ENCODE assay signal across 21 cellular contexts in genomic region chr15:67741313-67741712, GRCh38.
DNase-seq lines count a peak whose midpoint lies in the region; ATAC-seq lines count a peak whose summit lies in the region.
"Had no signal": no experiment of that assay in that cellular context is flagged by ENCODE, and none has a peak within 500 bp of the region (broad histone marks: within the 10 kb centered on the region; RNA-seq: fewer than 3 reads in every experiment).

No MANE protein-coding gene starts in this region.

- no peaks in the 10 kb centered on the region for H3K9me3 Mint-ChIP-seq in T-helper 1 cell treated with Interleukin-12 subunit alpha and Interleukin-12 subunit beta and Interleukin-4 antibody, amounts not matched to agents 30 μg/mL and 1 μg/mL, for 36 hours
- no peaks in the 10 kb centered on the region for H3K9me3 Mint-ChIP-seq in activated T-helper 17 cell treated with anti-CD3 and anti-CD28 coated beads, Interleukin-2, amount 50 U/mL, for 72 hours
- H3K9me3 Mint-ChIP-seq in naive thymus-derived CD8-positive, alpha-beta T cell = no peaks in the 10 kb centered on the region
- no peaks in the 10 kb centered on the region for H3K9me3 Mint-ChIP-seq in stimulated activated memory B cell treated with anti-CD40 and anti-IgM and Interleukin-4, amounts not matched to agents 10 μg/mL and 1 μg/mL and 100 μg/mL, for 72 hours
- H3K9me3 Mint-ChIP-seq: activated T-helper 1 cell treated with anti-CD3 and anti-CD28 coated beads, Interleukin-12 subunit alpha, Interleukin-12 subunit beta, Interleukin-2, Interleukin-4 antibody, amounts not matched to agents 30 ng/mL and 10 ng/mL and 1 ng/mL, durations not matched to agents 14 hours and 24 hours and 36 hours; natural killer cell; stimulated activated naive CD8-positive, alpha-beta T cell treated with anti-CD3 and anti-CD28 coated beads, Interleukin-15, amount 100 ng/mL, for 72 hours; WTC11 had no signal

- H3K4me3 Mint-ChIP-seq in T-helper 1 cell treated with Interleukin-12 subunit alpha and Interleukin-12 subunit beta and Interleukin-4 antibody, amounts not matched to agents 30 μg/mL and 1 μg/mL, for 36 hours = peak overlapping the region; percentile 11
- no peak overlapping the region for H3K4me3 Mint-ChIP-seq in activated T-helper 17 cell treated with anti-CD3 and anti-CD28 coated beads, Interleukin-2, amount 50 U/mL, for 72 hours
- peak overlapping the region in 1 of 10 donors; percentile 6 for H3K4me3 Mint-ChIP-seq in naive thymus-derived CD8-positive, alpha-beta T cell
- H3K4me3 Mint-ChIP-seq in stimulated activated memory B cell treated with anti-CD40 and anti-IgM and Interleukin-4, amounts not matched to agents 10 μg/mL and 1 μg/mL and 100 μg/mL, for 72 hours = no peak overlapping the region
- H3K4me3 Mint-ChIP-seq: activated T-helper 1 cell treated with anti-CD3 and anti-CD28 coated beads, Interleukin-12 subunit alpha, Interleukin-12 subunit beta, Interleukin-2, Interleukin-4 antibody, amounts not matched to agents 30 ng/mL and 10 ng/mL and 1 ng/mL, durations not matched to agents 14 hours and 24 hours and 36 hours; natural killer cell; stimulated activated naive CD8-positive, alpha-beta T cell treated with anti-CD3 and anti-CD28 coated beads, Interleukin-15, amount 100 ng/mL, for 72 hours; T-helper 17 cell; WTC11 had no signal

- no peak overlapping the region for H3K27ac Mint-ChIP-seq in T-helper 1 cell treated with Interleukin-12 subunit alpha and Interleukin-12 subunit beta and Interleukin-4 antibody, amounts not matched to agents 30 μg/mL and 1 μg/mL, for 36 hours
- peak overlapping the region; percentile 6 for H3K27ac Mint-ChIP-seq in activated T-helper 17 cell treated with anti-CD3 and anti-CD28 coated beads, Interleukin-2, amount 50 U/mL, for 72 hours
- H3K27ac Mint-ChIP-seq in naive thymus-derived CD8-positive, alpha-beta T cell = peak overlapping the region in 7 of 10 donors; percentile 3 to 76 (median 58)
- no peak overlapping the region for H3K27ac Mint-ChIP-seq in stimulated activated memory B cell treated with anti-CD40 and anti-IgM and Interleukin-4, amounts not matched to agents 10 μg/mL and 1 μg/mL and 100 μg/mL, for 72 hours
- H3K27ac Mint-ChIP-seq: activated T-helper 1 cell treated with anti-CD3 and anti-CD28 coated beads, Interleukin-12 subunit alpha, Interleukin-12 subunit beta, Interleukin-2, Interleukin-4 antibody, amounts not matched to agents 30 ng/mL and 10 ng/mL and 1 ng/mL, durations not matched to agents 14 hours and 24 hours and 36 hours; natural killer cell; stimulated activated naive CD8-positive, alpha-beta T cell treated with anti-CD3 and anti-CD28 coated beads, Interleukin-15, amount 100 ng/mL, for 72 hours; T-helper 17 cell; WTC11 had no signal

- ATAC-seq in activated T-helper 17 cell treated with anti-CD3 and anti-CD28 coated beads, Interleukin-2, amount 50 U/mL, for 72 hours (replicated peaks) = peak; percentile 65
- no peak for ATAC-seq in naive thymus-derived CD8-positive, alpha-beta T cell
- ATAC-seq in stimulated activated memory B cell treated with anti-CD40 and anti-IgM and Interleukin-4, amounts not matched to agents 10 μg/mL and 1 μg/mL and 100 μg/mL, for 72 hours = no peak
- ATAC-seq: gastrocnemius medialis; natural killer cell; stimulated activated naive CD8-positive, alpha-beta T cell treated with anti-CD3 and anti-CD28 coated beads, Interleukin-15, amount 100 ng/mL, for 72 hours; T-helper 17 cell; WTC11 had no signal

- DNase-seq in T-helper 1 cell = no peak
- peak; percentile 56 for DNase-seq in HT1080 (ENCODE audit: low read depth)
- DNase-seq in naive thymus-derived CD8-positive, alpha-beta T cell = no peak
- DNase-seq in hippocampal formation (lab: John Stamatoyannopoulos, UW) = no peak
- DNase-seq in NCI-H1694 treated with DMSO at 0.1 percent for 48 hours (lab: John Stamatoyannopoulos, UW) = no peak
- DNase-seq: DMS 273 treated with DMSO at 0.1 percent for 48 hours; gastrocnemius medialis; mesendoderm; natural killer cell; NCI-H526 treated with DMSO at 0.1 percent for 48 hours; posterior cingulate gyrus; SHP77 treated with DMSO at 0.1 percent for 48 hours; stimulated activated CD4-positive, alpha-beta T cell treated with anti-CD3 and anti-CD28 coated beads, Interleukin-1b, Interleukin-23, amount 100 ng/mL, for 48 hours; stimulated activated naive CD8-positive, alpha-beta T cell treated with anti-CD3 and anti-CD28 coated beads, Interleukin-15, amount 100 ng/mL, for 72 hours; T-helper 17 cell; trophoblast cell had no signal

- H3K36me3 Mint-ChIP-seq in T-helper 1 cell treated with Interleukin-12 subunit alpha and Interleukin-12 subunit beta and Interleukin-4 antibody, amounts not matched to agents 30 μg/mL and 1 μg/mL, for 36 hours (ENCODE audit: low read depth) = no peaks in the 10 kb centered on the region
- no peaks in the 10 kb centered on the region for H3K36me3 Mint-ChIP-seq in activated T-helper 17 cell treated with anti-CD3 and anti-CD28 coated beads, Interleukin-2, amount 50 U/mL, for 72 hours (ENCODE audit: low read depth)
- H3K36me3 Mint-ChIP-seq in naive thymus-derived CD8-positive, alpha-beta T cell = peaks cover 0 to 3% (median 2%) of the 10 kb centered on the region in 3 donors
- peaks cover 18% of the 10 kb centered on the region for H3K36me3 Mint-ChIP-seq in stimulated activated memory B cell treated with anti-CD40 and anti-IgM and Interleukin-4, amounts not matched to agents 10 μg/mL and 1 μg/mL and 100 μg/mL, for 72 hours
- H3K36me3 Mint-ChIP-seq: natural killer cell, WTC11 had no signal

- POLR2A ChIA-PET in naive thymus-derived CD8-positive, alpha-beta T cell (lab: Charles Lee) = interaction anchor here (0.8 kb wide), 1 partner anchor 13 kb away, joined by 3 read pairs; no protein-coding TSS in a partner anchor

- peaks cover 40% of the 10 kb centered on the region for H3K4me1 Mint-ChIP-seq in T-helper 1 cell treated with Interleukin-12 subunit alpha and Interleukin-12 subunit beta and Interleukin-4 antibody, amounts not matched to agents 30 μg/mL and 1 μg/mL, for 36 hours (ENCODE audit: low read depth)
- H3K4me1 Mint-ChIP-seq in activated T-helper 17 cell treated with anti-CD3 and anti-CD28 coated beads, Interleukin-2, amount 50 U/mL, for 72 hours = peaks cover 17% of the 10 kb centered on the region
- H3K4me1 Mint-ChIP-seq in naive thymus-derived CD8-positive, alpha-beta T cell = peaks cover 23 to 57% (median 48%) of the 10 kb centered on the region in 4 donors
- H3K4me1 Mint-ChIP-seq in stimulated activated memory B cell treated with anti-CD40 and anti-IgM and Interleukin-4, amounts not matched to agents 10 μg/mL and 1 μg/mL and 100 μg/mL, for 72 hours = peaks cover 6% of the 10 kb centered on the region

- H3K27me3 Mint-ChIP-seq in T-helper 1 cell treated with Interleukin-12 subunit alpha and Interleukin-12 subunit beta and Interleukin-4 antibody, amounts not matched to agents 30 μg/mL and 1 μg/mL, for 36 hours (ENCODE audit: low read depth) = no peaks in the 10 kb centered on the region
- H3K27me3 Mint-ChIP-seq in activated T-helper 17 cell treated with anti-CD3 and anti-CD28 coated beads, Interleukin-2, amount 50 U/mL, for 72 hours = no peaks in the 10 kb centered on the region
- no peaks in the 10 kb centered on the region for H3K27me3 Mint-ChIP-seq in naive thymus-derived CD8-positive, alpha-beta T cell
- H3K27me3 Mint-ChIP-seq in stimulated activated memory B cell treated with anti-CD40 and anti-IgM and Interleukin-4, amounts not matched to agents 10 μg/mL and 1 μg/mL and 100 μg/mL, for 72 hours = no peaks in the 10 kb centered on the region
- H3K27me3 Mint-ChIP-seq: stimulated activated naive CD8-positive, alpha-beta T cell treated with anti-CD3 and anti-CD28 coated beads, Interleukin-15, amount 100 ng/mL, for 72 hours; T-helper 17 cell had no signal

Comparison
In these comparisons a context has a peak if more than half of its experiments do, and no peak if none do; other contexts are left out.
1. H3K27ac Mint-ChIP-seq: peak in activated T-helper 17 cell treated with anti-CD3 and anti-CD28 coated beads, Interleukin-2, amount 50 U/mL, for 72 hours (single experiment) and naive thymus-derived CD8-positive, alpha-beta T cell (7 of 10); none in T-helper 1 cell treated with Interleukin-12 subunit alpha and Interleukin-12 subunit beta and Interleukin-4 antibody, amounts not matched to agents 30 μg/mL and 1 μg/mL, for 36 hours (single experiment) and stimulated activated memory B cell treated with anti-CD40 and anti-IgM and Interleukin-4, amounts not matched to agents 10 μg/mL and 1 μg/mL and 100 μg/mL, for 72 hours (single experiment).